Comparison of ENCODE assay signal across 1 cellular context in genomic region chr1:207463021-207463420, GRCh38.
TF ChIP-seq lines count a peak whose summit lies in the region.

No MANE protein-coding gene starts in this region.

TF ChIP-seq in SK-N-SH, 30 proteins besides CTCF, POLR2A, EP300 and RAD21 (continued from another document):
- TF ChIP-seq ZBTB33 (IDR thresholded peaks at IDR 0.05; ENCODE audit: borderline replicate concordance, low read depth) (no peak), NRF1 (IDR thresholded peaks at IDR 0.05; ENCODE audit: low read depth, low read length) (no peak), SMC3 (IDR thresholded peaks at IDR 0.05; ENCODE audit: low read depth, low read length) (no peak), MAX (IDR thresholded peaks at IDR 0.05; ENCODE audit: low read depth) (no peak), RCOR1 (IDR thresholded peaks at IDR 0.05; ENCODE audit: low read length) (no peak), SIN3A (IDR thresholded peaks at IDR 0.05; ENCODE audit: borderline replicate concordance, low read depth, low read length) (no peak), RFX5 (IDR thresholded peaks at IDR 0.05; ENCODE audit: low read length) (no peak), RXRA (IDR thresholded peaks at IDR 0.05; ENCODE audit: borderline replicate concordance, low read depth) (no peak)
